In genomic region chr5:168795943-168796342, GRCh38 we compare ENCODE assay signal across 17 cellular contexts.
A peak's percentile ranks its signal among the peaks of the same experiment; 100 is the strongest.
DNase-seq lines count a peak whose midpoint lies in the region; ATAC-seq and TF ChIP-seq lines count a peak whose summit lies in the region.
"Had no signal": no experiment of that assay in that cellular context is flagged by ENCODE, and none has a peak within 500 bp of the region (broad histone marks: within the 10 kb centered on the region; RNA-seq: fewer than 3 reads in every experiment).

No MANE protein-coding gene starts in this region.

- no peak overlapping the region for H3K4me3 Mint-ChIP-seq in activated CD4-positive, alpha-beta T cell treated with anti-CD3 and anti-CD28 coated beads for 36 hours
- no peak overlapping the region for H3K4me3 Mint-ChIP-seq in nephron
- H3K4me3 Mint-ChIP-seq: CD4-positive, alpha-beta memory T cell; HFFc6 had no signal

- H3K27ac ChIP-seq in left ventricle myocardium inferior (replicated peaks) (no peak overlapping the region), colonic mucosa (no peak overlapping the region)

- H3K36me3 Mint-ChIP-seq in activated CD4-positive, alpha-beta T cell treated with anti-CD3 and anti-CD28 coated beads for 36 hours (ENCODE audit: low read depth): peaks cover 3% of the 10 kb centered on the region
- H3K36me3 Mint-ChIP-seq in nephron (ENCODE audit: low read depth): peaks cover 25% of the 10 kb centered on the region
- H3K36me3 Mint-ChIP-seq: CD4-positive, alpha-beta memory T cell had no signal

- intact Hi-C loops in activated CD4-positive, alpha-beta T cell treated with anti-CD3 and anti-CD28 coated beads for 36 hours (cut with DNase I, micrococcal nuclease): loop anchor here in 1 of 2 experiments (2.0 kb wide), 2 partner anchors 41 to 47 kb away; no protein-coding TSS in a partner anchor
- intact Hi-C loops in cardiac septum (cut with DNase I) (no loop called here), left ventricle myocardium inferior (cut with micrococcal nuclease) (no loop called here), colonic mucosa (cut with DNase I) (no loop called here)

- H3K9ac ChIP-seq in colonic mucosa (ENCODE audit: low read depth in 2 of 2, low read length in 2 of 2): no peak overlapping the region

- H3K4me3 ChIP-seq in left ventricle myocardium inferior (no peak overlapping the region), colonic mucosa (no peak overlapping the region)
- H3K4me3 ChIP-seq: HAP-1 had no signal

- H3K27ac Mint-ChIP-seq in activated CD4-positive, alpha-beta T cell treated with anti-CD3 and anti-CD28 coated beads for 36 hours: peak overlapping the region; percentile 49
- peak overlapping the region in 2 of 3 experiments; percentile 24 to 64 for H3K27ac Mint-ChIP-seq in nephron
- H3K27ac Mint-ChIP-seq: CD4-positive, alpha-beta memory T cell; HFFc6 had no signal

- TF ChIP-seq CTCF in left ventricle myocardium inferior (IDR thresholded peaks at IDR 0.05; ENCODE audit: borderline replicate concordance): no peak
- TF ChIP-seq CTCF in nephron (IDR thresholded peaks at IDR 0.05; ENCODE audit: unreplicated experiment in 3 of 3): no peak
- no peak for TF ChIP-seq CTCF in colonic mucosa (IDR thresholded peaks at IDR 0.05)

- H3K9me3 Mint-ChIP-seq in activated CD4-positive, alpha-beta T cell treated with anti-CD3 and anti-CD28 coated beads for 36 hours (ENCODE audit: low read depth): no peaks in the 10 kb centered on the region
- H3K9me3 Mint-ChIP-seq in nephron: no peaks in the 10 kb centered on the region
- H3K9me3 Mint-ChIP-seq: CD4-positive, alpha-beta memory T cell; HFFc6 had no signal

- H3K36me3 ChIP-seq in left ventricle myocardium inferior (no peaks in the 10 kb centered on the region), colonic mucosa (no peaks in the 10 kb centered on the region)
- H3K36me3 ChIP-seq: HAP-1 had no signal

- DNase-seq in activated CD4-positive, alpha-beta T cell treated with anti-CD3 and anti-CD28 coated beads for 36 hours: no peak
- DNase-seq in activated CD4-positive, alpha-beta T cell treated with anti-CD3 and anti-CD28 coated beads for 48 hours: no peak
- peak; percentile 54 for DNase-seq in cardiac septum (ENCODE audit: low spot score)
- no peak for DNase-seq in left ventricle myocardium inferior
- DNase-seq in colonic mucosa: no peak
- DNase-seq: 8988T; Calu3; CD4-positive, alpha-beta memory T cell; COR-L47; DMS53; DMS79 treated with DMSO at 0.1 percent for 48 hours; GF-D8; GOT3; HFFc6 had no signal

- POLR2A ChIA-PET in activated CD4-positive, alpha-beta T cell treated with anti-CD3 and anti-CD28 coated beads for 36 hours (lab: Charles Lee): no interaction called here

- no peak for ATAC-seq in activated CD4-positive, alpha-beta T cell treated with anti-CD3 and anti-CD28 coated beads for 36 hours
- no peak for ATAC-seq in HG02938 (IDR thresholded peaks at IDR 0.05; ENCODE audit: unreplicated experiment)

- H3K9me3 ChIP-seq in left ventricle myocardium inferior (replicated peaks) (no peaks in the 10 kb centered on the region), colonic mucosa (no peaks in the 10 kb centered on the region)
- H3K9me3 ChIP-seq: HAP-1 had no signal

- H3K27me3 ChIP-seq in left ventricle myocardium inferior (ENCODE audit: low read depth) (peaks cover 1% of the 10 kb centered on the region), colonic mucosa (no peaks in the 10 kb centered on the region)

- CTCF ChIA-PET in activated CD4-positive, alpha-beta T cell treated with anti-CD3 and anti-CD28 coated beads for 36 hours (lab: Charles Lee): interaction anchor here (0.5 to 1.4 kb wide), 2 partner anchors 41 to 88 kb away, joined by 3 read pairs; no protein-coding TSS in a partner anchor

- H3K4me1 ChIP-seq in left ventricle myocardium inferior: peaks cover 16% of the 10 kb centered on the region
- no peaks in the 10 kb centered on the region for H3K4me1 ChIP-seq in colonic mucosa
- H3K4me1 ChIP-seq: HAP-1 had no signal

- H3K27me3 Mint-ChIP-seq in activated CD4-positive, alpha-beta T cell treated with anti-CD3 and anti-CD28 coated beads for 36 hours: no peaks in the 10 kb centered on the region
- peaks cover 9% of the 10 kb centered on the region for H3K27me3 Mint-ChIP-seq in nephron (ENCODE audit: low read depth)

- peaks cover 65% of the 10 kb centered on the region for H3K4me1 Mint-ChIP-seq in activated CD4-positive, alpha-beta T cell treated with anti-CD3 and anti-CD28 coated beads for 36 hours
- peaks cover 44% of the 10 kb centered on the region for H3K4me1 Mint-ChIP-seq in nephron
